In genomic region chr9:136848393-136849037, GRCh38 we compare ENCODE assay signal across 1 cellular context.
TF ChIP-seq lines count a peak whose summit lies in the region.

No MANE protein-coding gene starts in this region.

TF ChIP-seq in GM12878, 131 proteins besides CTCF, POLR2A, EP300 and RAD21:
- TF ChIP-seq BACH1 (IDR thresholded peaks at IDR 0.05; ENCODE audit: borderline replicate concordance), result peak; percentile 1; the same call in 1 of the 2 replicates
- no peak for TF ChIP-seq KDM1A (IDR thresholded peaks at IDR 0.05; ENCODE audit: borderline replicate concordance)
TF ChIP-seq in GM12878: peak in this region for 1.
